In genomic region chr1:79197421-79197820, GRCh38 we compare ENCODE assay signal across 10 cellular contexts.
DNase-seq lines count a peak whose midpoint lies in the region; ATAC-seq, FAIRE-seq and TF ChIP-seq lines count a peak whose summit lies in the region.
"Had no signal": no experiment of that assay in that cellular context is flagged by ENCODE, and none has a peak within 500 bp of the region (broad histone marks: within the 10 kb centered on the region; RNA-seq: fewer than 3 reads in every experiment).

No MANE protein-coding gene starts in this region.

- intact Hi-C loops in kidney (cut with DNase I) = loop anchor here (10.0 kb wide), 1 partner anchor 353 kb away; no protein-coding TSS in a partner anchor

- no peaks in the 10 kb centered on the region for H3K27me3 Mint-ChIP-seq in activated naive CD8-positive, alpha-beta T cell treated with anti-CD3 and anti-CD28 coated beads for 36 hours
- H3K27me3 Mint-ChIP-seq: activated naive CD8-positive, alpha-beta T cell treated with anti-CD3 and anti-CD28 coated beads, Interleukin-2, amount 10 ng/mL, durations not matched to agents 7 days and 5 days had no signal

- H3K36me3 ChIP-seq in adipocyte (ENCODE audit: control insufficient read depth, insufficient read depth, low read length, severe bottlenecking) (no peaks in the 10 kb centered on the region), kidney (ENCODE audit: control insufficient read depth in 1 of 2, insufficient read depth in 2 of 2, low read length in 2 of 2) (no peaks in the 10 kb centered on the region)

- TF ChIP-seq CTCF in HFF-Myc (IDR thresholded peaks at IDR 0.05; ENCODE audit: low read depth, low read length, missing control alignments) (peak; percentile 15), kidney (IDR thresholded peaks at IDR 0.05; ENCODE audit: borderline replicate concordance, extremely low read depth, insufficient read depth) (peak; percentile 39)

- FAIRE-seq in kidney (lab: Jason Lieb, UNC) = peak; percentile 21

- H3K4me3 ChIP-seq in HFF-Myc (replicated peaks; ENCODE audit: low read depth, low read length) (no peak overlapping the region), adipocyte (ENCODE audit: low read length) (no peak overlapping the region), kidney (ENCODE audit: low read length in 2 of 2) (no peak overlapping the region)

- H3K9me3 Mint-ChIP-seq in activated naive CD8-positive, alpha-beta T cell treated with anti-CD3 and anti-CD28 coated beads for 36 hours = peaks cover 1% of the 10 kb centered on the region
- H3K9me3 Mint-ChIP-seq: activated naive CD8-positive, alpha-beta T cell treated with anti-CD3 and anti-CD28 coated beads, Interleukin-2, amount 10 ng/mL, durations not matched to agents 7 days and 5 days; T-helper 2 cell treated with Interferon-gamma antibody and Interleukin-4, amounts not matched to agents 5 μg/mL and 100 μg/mL, for 36 hours had no signal

- DNase-seq in AG20443 (ENCODE audit: low spot score) (peak; percentile 15), HFF-Myc (ENCODE audit: extremely low read depth, low read depth) (no peak), adipocyte (ENCODE audit: low read depth) (peak; percentile 49), kidney (no peak), NCI-H2227 treated with DMSO at 0.1 percent for 48 hours (lab: John Stamatoyannopoulos, UW) (no peak)
- DNase-seq in activated naive CD8-positive, alpha-beta T cell treated with anti-CD3 and anti-CD28 coated beads for 36 hours = no peak
- DNase-seq in activated naive CD4-positive, alpha-beta T cell (lab: John Stamatoyannopoulos, UW) = no peak
- DNase-seq: activated naive CD8-positive, alpha-beta T cell treated with anti-CD3 and anti-CD28 coated beads, Interleukin-2, amount 10 ng/mL, durations not matched to agents 7 days and 5 days had no signal

- H3K4me3 Mint-ChIP-seq in activated naive CD8-positive, alpha-beta T cell treated with anti-CD3 and anti-CD28 coated beads for 36 hours = no peak overlapping the region
- H3K4me3 Mint-ChIP-seq: activated naive CD8-positive, alpha-beta T cell treated with anti-CD3 and anti-CD28 coated beads, Interleukin-2, amount 10 ng/mL, durations not matched to agents 7 days and 5 days; T-helper 2 cell treated with Interferon-gamma antibody and Interleukin-4, amounts not matched to agents 5 μg/mL and 100 μg/mL, for 36 hours had no signal

- ATAC-seq in HG02798 (IDR thresholded peaks at IDR 0.05; ENCODE audit: poor library complexity, unreplicated experiment) = no peak

- H3K4me1 ChIP-seq in adipocyte (ENCODE audit: control insufficient read depth, insufficient read depth, low read length) = peaks cover 23% of the 10 kb centered on the region
- H3K4me1 ChIP-seq in kidney (ENCODE audit: control insufficient read depth in 1 of 2, insufficient read depth in 1 of 2, low read depth in 1 of 2, low read length in 2 of 2) = no peaks in the 10 kb centered on the region

- H3K36me3 Mint-ChIP-seq in activated naive CD8-positive, alpha-beta T cell treated with anti-CD3 and anti-CD28 coated beads for 36 hours = no peaks in the 10 kb centered on the region
- H3K36me3 Mint-ChIP-seq: activated naive CD8-positive, alpha-beta T cell treated with anti-CD3 and anti-CD28 coated beads, Interleukin-2, amount 10 ng/mL, durations not matched to agents 7 days and 5 days had no signal

- H3K27me3 ChIP-seq in adipocyte (replicated peaks; ENCODE audit: control insufficient read depth, insufficient read depth, low read length) = no peaks in the 10 kb centered on the region

- H3K27ac ChIP-seq in kidney (ENCODE audit: low read depth in 2 of 2, low read length in 2 of 2) = no peak overlapping the region

- no peak overlapping the region for H3K27ac Mint-ChIP-seq in activated naive CD8-positive, alpha-beta T cell treated with anti-CD3 and anti-CD28 coated beads for 36 hours
- H3K27ac Mint-ChIP-seq: activated naive CD8-positive, alpha-beta T cell treated with anti-CD3 and anti-CD28 coated beads, Interleukin-2, amount 10 ng/mL, durations not matched to agents 7 days and 5 days; T-helper 2 cell treated with Interferon-gamma antibody and Interleukin-4, amounts not matched to agents 5 μg/mL and 100 μg/mL, for 36 hours had no signal

- H3K9me3 ChIP-seq in adipocyte (ENCODE audit: control insufficient read depth, low read length) = no peaks in the 10 kb centered on the region
- no peaks in the 10 kb centered on the region for H3K9me3 ChIP-seq in kidney (ENCODE audit: control insufficient read depth in 1 of 2, low read length in 2 of 2)

- no peaks in the 10 kb centered on the region for H3K4me1 Mint-ChIP-seq in activated naive CD8-positive, alpha-beta T cell treated with anti-CD3 and anti-CD28 coated beads for 36 hours
- H3K4me1 Mint-ChIP-seq: activated naive CD8-positive, alpha-beta T cell treated with anti-CD3 and anti-CD28 coated beads, Interleukin-2, amount 10 ng/mL, durations not matched to agents 7 days and 5 days had no signal

- no peak overlapping the region for H3K9ac ChIP-seq in adipocyte (ENCODE audit: low read length)
- no peak overlapping the region for H3K9ac ChIP-seq in kidney (ENCODE audit: low read length in 2 of 2)

Comparison
In these comparisons a context has a peak if more than half of its experiments do, and no peak if none do; other contexts are left out.
1. DNase-seq: peak in AG20443 (single experiment) and adipocyte (single experiment); none in HFF-Myc (single experiment), kidney (single experiment), activated naive CD8-positive, alpha-beta T cell treated with anti-CD3 and anti-CD28 coated beads for 36 hours (single experiment), NCI-H2227 treated with DMSO at 0.1 percent for 48 hours (single experiment) and activated naive CD4-positive, alpha-beta T cell (0 of 4).